1 cellular context compared by ENCODE assay signal in genomic region chr2:33498291-33498956, GRCh38.
TF ChIP-seq lines count a peak whose summit lies in the region.

No MANE protein-coding gene starts in this region.

TF ChIP-seq in GM12878, 131 proteins besides CTCF, POLR2A, EP300 and RAD21 (continued from another document):
- TF ChIP-seq ATF2 (IDR thresholded peaks at IDR 0.05; ENCODE audit: low read length) (no peak), ATF3 (IDR thresholded peaks at IDR 0.05; ENCODE audit: borderline replicate concordance, extremely low read depth, low read depth, low read length) (no peak), HDGF (IDR thresholded peaks at IDR 0.05) (peak; percentile 52; the same call in 1 of the 2 replicates), USF2 (IDR thresholded peaks at IDR 0.05; ENCODE audit: borderline replicate concordance, low read depth, low read length) (no peak), RAD51 (IDR thresholded peaks at IDR 0.05) (peak; percentile 60), E2F4 (IDR thresholded peaks at IDR 0.05; ENCODE audit: low read depth, low read length) (no peak), FOXK2 (IDR thresholded peaks at IDR 0.05) (no peak), NFIC (IDR thresholded peaks at IDR 0.05; ENCODE audit: low read depth, low read length) (0 out of 2 replicates have a peak, but pooled peaks have one; percentile 15), SKIL (IDR thresholded peaks at IDR 0.05; ENCODE audit: low read depth, poor library complexity, severe bottlenecking) (no peak), SREBF2 (IDR thresholded peaks at IDR 0.05; ENCODE audit: low read length) (no peak), SUZ12 (IDR thresholded peaks at IDR 0.05; ENCODE audit: unreplicated experiment) (no peak), IKZF1 (conservative IDR thresholded peaks at IDR 0.05) (0 out of 2 replicates have a peak, but pooled peaks have one; percentile 28), GATAD2B (conservative IDR thresholded peaks at IDR 0.05; ENCODE audit: low read depth) (no peak), CREB1 (IDR thresholded peaks at IDR 0.05; ENCODE audit: low read depth) (no peak), PAX5 (IDR thresholded peaks at IDR 0.05; ENCODE audit: borderline replicate concordance, low read depth, low read length) (no peak), USF1 (IDR thresholded peaks at IDR 0.05; ENCODE audit: borderline replicate concordance, extremely low read length, insufficient read depth, low read depth, low read length) (peak; percentile 37), NFYA (IDR thresholded peaks at IDR 0.05; ENCODE audit: borderline replicate concordance, low read depth, low read length) (no peak), BHLHE40 (IDR thresholded peaks at IDR 0.05; ENCODE audit: borderline replicate concordance in 1 of 2, low read depth in 2 of 2, low read length in 1 of 2) (no peak), DPF2 (IDR thresholded peaks at IDR 0.05) (0 out of 2 replicates have a peak, but pooled peaks have one; percentile 13), E2F8 (IDR thresholded peaks at IDR 0.05; ENCODE audit: low read depth, partially characterized antibody) (no peak), MTA2 (IDR thresholded peaks at IDR 0.05; ENCODE audit: low read depth) (no peak), IRF3 (IDR thresholded peaks at IDR 0.05) (no peak), ZNF622 (IDR thresholded peaks at IDR 0.05) (no peak), YY1 (IDR thresholded peaks at IDR 0.05; ENCODE audit: low read depth, low read length) (0 out of 2 replicates have a peak, but pooled peaks have one; percentile 9), IRF4 (IDR thresholded peaks at IDR 0.05; ENCODE audit: low read depth, low read length) (no peak)
